In the genomic region with DNA sequence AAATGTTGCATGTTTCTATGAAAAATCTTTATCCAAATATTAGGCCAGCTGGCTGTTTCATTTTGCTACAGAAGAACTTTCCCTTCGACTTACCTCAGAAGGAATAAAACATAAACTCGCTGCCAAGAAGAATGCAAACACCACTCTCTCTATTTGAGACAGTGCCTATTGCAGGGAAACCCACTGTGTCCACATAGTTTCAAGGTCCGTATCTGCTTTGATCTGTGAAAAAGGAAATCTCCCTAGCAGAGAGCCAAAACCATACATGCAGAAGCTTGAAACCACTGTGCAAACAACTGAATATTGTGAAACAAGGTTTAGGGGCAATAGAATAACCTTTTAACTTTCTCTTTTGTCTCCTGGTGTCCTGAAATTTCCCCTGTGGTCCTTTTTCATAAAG, we compare ENCODE assay signal across 13 cellular contexts. TPM values are rescaled to one million over a fixed set of nuclear protein-coding genes. Genes with fewer than 3 reads are reported as not detected.
A peak's percentile ranks its signal among the peaks of the same experiment; 100 is the strongest.
DNase-seq lines count a peak whose midpoint lies in the region; ATAC-seq and TF ChIP-seq lines count a peak whose summit lies in the region.
"Had no signal": no experiment of that assay in that cellular context is flagged by ENCODE, and none has a peak within 500 bp of the region (broad histone marks: within the 10 kb centered on the region; RNA-seq: fewer than 3 reads in every experiment).

No MANE protein-coding gene starts in this region.

- no peak overlapping the region for H3K27ac ChIP-seq in spleen
- H3K27ac ChIP-seq: esophagus squamous epithelium, suprapubic skin had no signal

- H3K4me3 Mint-ChIP-seq in Caco-2 (ENCODE audit: unreplicated experiment) (no peak overlapping the region), WTC11 (no peak overlapping the region)
- H3K4me3 Mint-ChIP-seq: T-helper 1 cell treated with Interleukin-12 subunit alpha and Interleukin-12 subunit beta and Interleukin-4 antibody, amounts not matched to agents 30 μg/mL and 1 μg/mL, for 36 hours had no signal

- H3K4me3 ChIP-seq in Caco-2 (ENCODE audit: low read depth, low read length) (no peak overlapping the region), spleen (no peak overlapping the region)
- H3K4me3 ChIP-seq: esophagus squamous epithelium, suprapubic skin had no signal

- no peaks in the 10 kb centered on the region for H3K27me3 ChIP-seq in Caco-2 (replicated peaks; ENCODE audit: control insufficient read depth, insufficient read depth, low read length)
- no peaks in the 10 kb centered on the region for H3K27me3 ChIP-seq in spleen (replicated peaks in 1 of 7)
- H3K27me3 ChIP-seq: suprapubic skin had no signal

- H3K27me3 Mint-ChIP-seq in Caco-2 (ENCODE audit: insufficient read depth, unreplicated experiment) = no peaks in the 10 kb centered on the region
- peaks cover 34% of the 10 kb centered on the region for H3K27me3 Mint-ChIP-seq in WTC11 (ENCODE audit: low read depth)

- ATAC-seq in GM19397 (IDR thresholded peaks at IDR 0.05; ENCODE audit: unreplicated experiment) = peak; percentile 62
- ATAC-seq in HG03135 (IDR thresholded peaks at IDR 0.05; ENCODE audit: unreplicated experiment) = peak; percentile 66
- no peak for ATAC-seq in WTC11
- no peak for ATAC-seq in GM19328 (IDR thresholded peaks at IDR 0.05; ENCODE audit: unreplicated experiment)

- H3K9me3 ChIP-seq in Caco-2 (no peaks in the 10 kb centered on the region; the same call in 1 of the 2 replicates), spleen (no peaks in the 10 kb centered on the region)
- H3K9me3 ChIP-seq: esophagus squamous epithelium, suprapubic skin had no signal

- peaks cover 5% of the 10 kb centered on the region; the same call in 1 of the 2 replicates for H3K4me1 ChIP-seq in Caco-2
- H3K4me1 ChIP-seq in spleen = no peaks in the 10 kb centered on the region
- H3K4me1 ChIP-seq: suprapubic skin had no signal

- H3K36me3 Mint-ChIP-seq in Caco-2 (ENCODE audit: insufficient read depth, unreplicated experiment) = no peaks in the 10 kb centered on the region
- no peaks in the 10 kb centered on the region for H3K36me3 Mint-ChIP-seq in WTC11

- H3K27ac Mint-ChIP-seq in Caco-2 (ENCODE audit: unreplicated experiment) (no peak overlapping the region), WTC11 (no peak overlapping the region)
- H3K27ac Mint-ChIP-seq: T-helper 1 cell treated with Interleukin-12 subunit alpha and Interleukin-12 subunit beta and Interleukin-4 antibody, amounts not matched to agents 30 μg/mL and 1 μg/mL, for 36 hours had no signal

- DNase-seq in Caco-2 (peak; percentile 35 to 52), WTC11 (ENCODE audit: low spot score) (no peak), T1000 (lab: John Stamatoyannopoulos, UW) (no peak), spleen (no peak), NCI-H1694 treated with DMSO at 0.1 percent for 48 hours (lab: John Stamatoyannopoulos, UW) (no peak)
- DNase-seq: DND-41, esophagus squamous epithelium, kidney glomerular epithelial cell had no signal

- no peaks in the 10 kb centered on the region for H3K9me3 Mint-ChIP-seq in Caco-2 (ENCODE audit: unreplicated experiment)
- no peaks in the 10 kb centered on the region for H3K9me3 Mint-ChIP-seq in WTC11
- H3K9me3 Mint-ChIP-seq: T-helper 1 cell treated with Interleukin-12 subunit alpha and Interleukin-12 subunit beta and Interleukin-4 antibody, amounts not matched to agents 30 μg/mL and 1 μg/mL, for 36 hours had no signal

- CTCF ChIA-PET in Caco-2 (lab: Charles Lee) = interaction anchor here (1.0 to 1.2 kb wide), 2 partner anchors 33 to 35 kb away, joined by 4 to 5 read pairs; a partner anchor contains a TSS
- CTCF ChIA-PET in WTC11 (lab: Charles Lee) = no interaction called here

- peaks cover 15% of the 10 kb centered on the region for H3K4me1 Mint-ChIP-seq in Caco-2 (ENCODE audit: low read depth, unreplicated experiment)
- no peaks in the 10 kb centered on the region for H3K4me1 Mint-ChIP-seq in WTC11

- no TSS peak for BruUV-seq in Caco-2 (replicated peaks; lab: Mats Ljungman, UMichigan)

- no peak for TF ChIP-seq POLR2A in spleen (IDR thresholded peaks at IDR 0.05)

- 31 to 68% (median 34%) methylated on average over 3 of the region's 3 CpGs for WGBS in spleen, 5 donors

- TF ChIP-seq CTCF in Caco-2 (IDR thresholded peaks at IDR 0.05; ENCODE audit: insufficient read depth in 1 of 2, low read depth in 1 of 2, low read length in 1 of 2, severe bottlenecking in 1 of 2, unreplicated experiment in 1 of 2) (no peak), WTC11 (IDR thresholded peaks at IDR 0.05) (no peak), spleen (IDR thresholded peaks at IDR 0.05 in 8 of 11, conservative IDR thresholded peaks at IDR 0.05 in 3 of 11) (no peak)

- POLR2A ChIA-PET in Caco-2 (lab: Charles Lee) (no interaction called here), WTC11 (lab: Charles Lee) (no interaction called here)

- intact Hi-C loops in Caco-2 (cut with micrococcal nuclease; ENCODE audit: unreplicated experiment) (no loop called here), spleen (cut with DNase I; ENCODE audit: low total_unique reads) (no loop called here)

- no peaks in the 10 kb centered on the region for H3K36me3 ChIP-seq in Caco-2 (ENCODE audit: control insufficient read depth, insufficient read depth, low read length)
- no peaks in the 10 kb centered on the region for H3K36me3 ChIP-seq in spleen
- H3K36me3 ChIP-seq: esophagus squamous epithelium, suprapubic skin had no signal

TF ChIP-seq in WTC11, 78 proteins besides CTCF, POLR2A, EP300 and RAD21:
- no peak for TF ChIP-seq NR3C1 (CRISPR knock-in tag; conservative IDR thresholded peaks at IDR 0.05; ENCODE audit: low read depth)
- no peak for TF ChIP-seq TEAD4 (CRISPR knock-in tag; IDR thresholded peaks at IDR 0.05)
- TF ChIP-seq FOXK1 (CRISPR knock-in tag; IDR thresholded peaks at IDR 0.05) = no peak
- TF ChIP-seq GABPB1 (CRISPR knock-in tag; IDR thresholded peaks at IDR 0.05) = peak; percentile 49; the same call in 1 of the 2 replicates
- no peak for TF ChIP-seq MYBL2 (CRISPR knock-in tag; IDR thresholded peaks at IDR 0.05)

RNA-seq across cellular contexts. Expression of a gene that starts 35.0 kb away (rescaled TPM):
- total RNA-seq in Caco-2 (2022) (37.0 and 40.3 TPM in 2 replicates), WTC11 (2021) (16.8 to 20.3 TPM (median 17.9 TPM) in 3 replicates), spleen (10 to 100 TPM; 42.2 to 72.3 (median 49.9) TPM)
- polyA plus RNA-seq in spleen = 10 to 100 TPM; 10.8 to 13.6 (median 11.2) TPM

Comparison
In these comparisons a context has a peak if more than half of its experiments do, and no peak if none do; other contexts are left out.
1. DNase-seq: peak in Caco-2 (2 of 2); none in WTC11 (single experiment), T1000 (single experiment), spleen (single experiment) and NCI-H1694 treated with DMSO at 0.1 percent for 48 hours (single experiment).
2. ATAC-seq: peak in GM19397 (single experiment) and HG03135 (single experiment); none in WTC11 (single experiment) and GM19328 (single experiment).